In genomic region chr18:58316943-58317342, GRCh38 we compare ENCODE assay signal across 10 cellular contexts.
A peak's percentile ranks its signal among the peaks of the same experiment; 100 is the strongest.
DNase-seq lines count a peak whose midpoint lies in the region; ATAC-seq and TF ChIP-seq lines count a peak whose summit lies in the region.
"Had no signal": no experiment of that assay in that cellular context is flagged by ENCODE, and none has a peak within 500 bp of the region (broad histone marks: within the 10 kb centered on the region; RNA-seq: fewer than 3 reads in every experiment).

No MANE protein-coding gene starts in this region.

- H3K27me3 ChIP-seq in HUES48 (ENCODE audit: control insufficient read depth, insufficient read depth, low read length) (no peaks in the 10 kb centered on the region), gastrocnemius medialis (no peaks in the 10 kb centered on the region), brain microvascular endothelial cell (replicated peaks) (no peaks in the 10 kb centered on the region)
- H3K27me3 ChIP-seq: adrenal gland had no signal

- DNase-seq in activated CD4-positive, CD25-positive, alpha-beta regulatory T cell treated with anti-CD3 and anti-CD28 coated beads, Interleukin-2, amount 50 U/mL, for 72 hours: no peak
- DNase-seq in choroid plexus epithelial cell (ENCODE audit: low read depth): peak; percentile 33
- no peak for DNase-seq in gastrocnemius medialis
- DNase-seq in glomerular visceral epithelial cell (ENCODE audit: extremely low spot score): no peak
- DNase-seq in brain microvascular endothelial cell: no peak
- DNase-seq: adrenal gland, Karpas-422 had no signal

- H3K27ac ChIP-seq in HUES48 (ENCODE audit: low read depth, low read length) (peak overlapping the region; percentile 9), gastrocnemius medialis (peak overlapping the region; percentile 77 to 91 (median 80)), brain microvascular endothelial cell (no peak overlapping the region)

- H3K4me1 ChIP-seq in HUES48 (ENCODE audit: control insufficient read depth, insufficient read depth, low read length) (peaks cover 21% of the 10 kb centered on the region), gastrocnemius medialis (peaks cover 66 to 77% of the 10 kb centered on the region in 2 donors)

- TF ChIP-seq CTCF in choroid plexus epithelial cell (conservative IDR thresholded peaks at IDR 0.05; ENCODE audit: low read depth, low read length) (no peak), gastrocnemius medialis (IDR thresholded peaks at IDR 0.05 in 4 of 5, conservative IDR thresholded peaks at IDR 0.05 in 1 of 5) (no peak), brain microvascular endothelial cell (IDR thresholded peaks at IDR 0.05; ENCODE audit: low read depth, low read length, missing control alignments) (no peak)

- no peak overlapping the region for H3K9ac ChIP-seq in HUES48 (ENCODE audit: low read depth, low read length)

- no peak overlapping the region for H3K4me3 ChIP-seq in HUES48 (ENCODE audit: low read depth, low read length)
- no peak overlapping the region for H3K4me3 ChIP-seq in choroid plexus epithelial cell (ENCODE audit: low read depth, low read length)
- H3K4me3 ChIP-seq in gastrocnemius medialis: peak overlapping the region in 1 of 4 donors; percentile 13
- H3K4me3 ChIP-seq in brain microvascular endothelial cell (ENCODE audit: low read depth, low read length): no peak overlapping the region
- H3K4me3 ChIP-seq: adrenal gland had no signal

- intact Hi-C loops in gastrocnemius medialis (cut with DNase I; ENCODE audit: low total_unique reads): loop anchor here (10.0 kb wide), 2 partner anchors 552 to 692 kb away; partner anchors contain the start of gene NARS1

- in situ Hi-C loops in gastrocnemius medialis (cut with MboI; ENCODE audit: low sequenced_read_pairs in 4 of 4): no loop called here
- in situ Hi-C loops in brain microvascular endothelial cell (cut with HindIII; ENCODE audit: low pct_ligation_motif_present, low sequenced_read_pairs): no loop called here

- ATAC-seq in activated CD4-positive, CD25-positive, alpha-beta regulatory T cell treated with anti-CD3 and anti-CD28 coated beads, Interleukin-2, amount 50 U/mL, for 24 hours: peak; percentile 47 to 50
- ATAC-seq in gastrocnemius medialis: peak in 1 of 2 donors; percentile 2
- ATAC-seq in GM19023 (IDR thresholded peaks at IDR 0.05; ENCODE audit: unreplicated experiment): no peak

- no peaks in the 10 kb centered on the region for H3K9me3 ChIP-seq in HUES48 (ENCODE audit: control insufficient read depth, insufficient read depth, low read length)
- no peaks in the 10 kb centered on the region for H3K9me3 ChIP-seq in gastrocnemius medialis
- H3K9me3 ChIP-seq: adrenal gland had no signal

- H3K36me3 ChIP-seq in HUES48 (ENCODE audit: control insufficient read depth, insufficient read depth, low read length) (no peaks in the 10 kb centered on the region), gastrocnemius medialis (no peaks in the 10 kb centered on the region), brain microvascular endothelial cell (replicated peaks) (no peaks in the 10 kb centered on the region)
- H3K36me3 ChIP-seq: adrenal gland had no signal

- TF ChIP-seq POLR2A in gastrocnemius medialis (IDR thresholded peaks at IDR 0.05): no peak
